ENCODE assay signal across 20 cellular contexts in the genomic region with DNA sequence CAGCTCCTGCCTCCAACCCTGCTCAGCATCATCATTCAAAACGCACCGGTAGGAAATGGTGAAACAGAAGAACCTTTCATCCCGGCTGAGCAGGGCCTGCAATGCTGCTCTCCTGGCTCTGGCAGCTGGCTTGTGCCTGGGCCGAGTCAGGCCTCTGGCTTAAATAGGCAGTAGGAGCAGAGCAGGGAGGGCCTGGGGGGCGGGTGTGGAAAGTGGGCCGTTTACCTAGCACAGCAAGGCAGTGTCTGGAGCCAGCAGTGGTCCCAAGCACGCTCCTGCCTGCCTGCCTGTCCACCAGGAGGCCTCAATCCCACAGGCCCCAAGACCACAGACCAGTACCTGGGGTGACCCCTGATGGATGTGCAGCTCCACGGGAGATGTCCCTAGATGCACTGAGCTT. TPM values are rescaled to one million over a fixed set of nuclear protein-coding genes. Genes with fewer than 3 reads are reported as not detected.
"Had no signal": no experiment of that assay in that cellular context is flagged by ENCODE, and none has a peak within 500 bp of the region (broad histone marks: within the 10 kb centered on the region; RNA-seq: fewer than 3 reads in every experiment).

No MANE protein-coding gene starts in this region.

- H3K27me3 Mint-ChIP-seq: activated naive CD8-positive, alpha-beta T cell treated with anti-CD3 and anti-CD28 coated beads for 36 hours had no signal

- H3K27ac Mint-ChIP-seq: activated naive CD8-positive, alpha-beta T cell treated with anti-CD3 and anti-CD28 coated beads for 36 hours had no signal

- H3K27ac ChIP-seq: cardiac muscle cell, left lung, psoas muscle, stomach, thoracic aorta, upper lobe of right lung, VCaP had no signal

- H3K4me3 ChIP-seq: cardiac muscle cell, dorsolateral prefrontal cortex, left lung, psoas muscle, stomach, thoracic aorta, upper lobe of right lung had no signal

- H3K9me3 ChIP-seq: left lung, psoas muscle, stomach, thoracic aorta, upper lobe of right lung had no signal

- DNase-seq: activated CD4-positive, alpha-beta T cell treated with anti-CD3 and anti-CD28 coated beads, Interleukin-2, amount 50 U/mL, for 4 hours; activated naive CD8-positive, alpha-beta T cell treated with anti-CD3 and anti-CD28 coated beads for 36 hours; amniotic stem cell; dorsolateral prefrontal cortex; foreskin melanocyte; glutamatergic neuron; mammary epithelial cell; psoas muscle; right cardiac atrium; stomach; T-helper 2 cell; upper lobe of right lung had no signal

- H3K4me1 Mint-ChIP-seq: activated naive CD8-positive, alpha-beta T cell treated with anti-CD3 and anti-CD28 coated beads for 36 hours had no signal

- H3K27me3 ChIP-seq: cardiac muscle cell, dorsolateral prefrontal cortex, left lung, stomach, upper lobe of right lung had no signal

- H3K9me3 Mint-ChIP-seq: activated naive CD8-positive, alpha-beta T cell treated with anti-CD3 and anti-CD28 coated beads for 36 hours had no signal

- FAIRE-seq: colon, keratinocyte had no signal

- H3K36me3 ChIP-seq: cardiac muscle cell, left lung, stomach, thoracic aorta, upper lobe of right lung had no signal

- ATAC-seq: left lung, psoas muscle, upper lobe of right lung had no signal

- H3K4me3 Mint-ChIP-seq: activated naive CD8-positive, alpha-beta T cell treated with anti-CD3 and anti-CD28 coated beads for 36 hours had no signal

- H3K36me3 Mint-ChIP-seq: activated naive CD8-positive, alpha-beta T cell treated with anti-CD3 and anti-CD28 coated beads for 36 hours had no signal

- H3K4me1 ChIP-seq: left lung, psoas muscle, upper lobe of right lung had no signal

RNA-seq across cellular contexts. Expression of a gene that starts 59.3 kb away (rescaled TPM):
- total RNA-seq: epithelial cell of proximal tubule, mammary epithelial cell, myocyte had no signal
